26 cellular contexts compared by ENCODE assay signal in genomic region chr7:28524978-28525377, GRCh38.
"Had no signal": no experiment of that assay in that cellular context is flagged by ENCODE, and none has a peak within 500 bp of the region (broad histone marks: within the 10 kb centered on the region; RNA-seq: fewer than 3 reads in every experiment).

No MANE protein-coding gene starts in this region.

- H3K4me3 ChIP-seq: colonic mucosa, coronary artery, dorsolateral prefrontal cortex, esophagus muscularis mucosa, esophagus squamous epithelium, gastrocnemius medialis, gastroesophageal sphincter, heart left ventricle, heart right ventricle, hepatocyte had no signal

- H3K79me2 ChIP-seq: hepatocyte had no signal

- H3K9me3 ChIP-seq: colonic mucosa, esophagus muscularis mucosa, esophagus squamous epithelium, gastrocnemius medialis, gastroesophageal sphincter, heart left ventricle, heart right ventricle had no signal

- H3K36me3 ChIP-seq: colonic mucosa, esophagus muscularis mucosa, esophagus squamous epithelium, gastrocnemius medialis, gastroesophageal sphincter, heart left ventricle, heart right ventricle had no signal

- H3K4me2 ChIP-seq: hepatocyte had no signal

- H3K9me3 Mint-ChIP-seq: dendritic cell treated with granulocyte-macrophage colony-stimulating factor and Interleukin-4, amounts not matched to agents 40 ng/mL and 50 ng/mL, for 4 days; effector memory CD8-positive, alpha-beta T cell; endodermal cell had no signal

- H3K27ac Mint-ChIP-seq: dendritic cell treated with granulocyte-macrophage colony-stimulating factor and Interleukin-4, amounts not matched to agents 40 ng/mL and 50 ng/mL, for 4 days; effector memory CD8-positive, alpha-beta T cell; endodermal cell had no signal

- H3K27me3 ChIP-seq: colonic mucosa, esophagus muscularis mucosa, esophagus squamous epithelium, gastrocnemius medialis, gastroesophageal sphincter, heart left ventricle, heart right ventricle had no signal

- ATAC-seq: effector memory CD8-positive, alpha-beta T cell; esophagus mucosa; foreskin keratinocyte; gastrocnemius medialis; gastroesophageal sphincter; heart left ventricle; heart right ventricle had no signal

- H3K4me1 ChIP-seq: colonic mucosa, foreskin keratinocyte, gastroesophageal sphincter had no signal

- DNase-seq: colonic mucosa; cortex of kidney; dermis blood vessel endothelial cell; dorsolateral prefrontal cortex; effector CD4-positive, alpha-beta T cell; effector CD8-positive, alpha-beta T cell; effector memory CD4-positive, alpha-beta T cell; effector memory CD8-positive, alpha-beta T cell; endodermal cell; erythroblast; esophagus squamous epithelium; foreskin fibroblast; foreskin keratinocyte; foreskin melanocyte; gastrocnemius medialis; glutamatergic neuron; head of caudate nucleus; heart left ventricle; heart right ventricle had no signal

- H3K27ac ChIP-seq: colonic mucosa, coronary artery, dorsolateral prefrontal cortex, epithelial cell of prostate, esophagus muscularis mucosa, esophagus squamous epithelium, foreskin keratinocyte, gastrocnemius medialis, gastroesophageal sphincter, heart left ventricle, heart right ventricle, hepatocyte had no signal

- H3K4me3 Mint-ChIP-seq: dendritic cell treated with granulocyte-macrophage colony-stimulating factor and Interleukin-4, amounts not matched to agents 40 ng/mL and 50 ng/mL, for 4 days; effector memory CD8-positive, alpha-beta T cell; endodermal cell had no signal

- H2AFZ ChIP-seq: hepatocyte had no signal
